Comparison of ENCODE assay signal across 8 cellular contexts in the genomic region with DNA sequence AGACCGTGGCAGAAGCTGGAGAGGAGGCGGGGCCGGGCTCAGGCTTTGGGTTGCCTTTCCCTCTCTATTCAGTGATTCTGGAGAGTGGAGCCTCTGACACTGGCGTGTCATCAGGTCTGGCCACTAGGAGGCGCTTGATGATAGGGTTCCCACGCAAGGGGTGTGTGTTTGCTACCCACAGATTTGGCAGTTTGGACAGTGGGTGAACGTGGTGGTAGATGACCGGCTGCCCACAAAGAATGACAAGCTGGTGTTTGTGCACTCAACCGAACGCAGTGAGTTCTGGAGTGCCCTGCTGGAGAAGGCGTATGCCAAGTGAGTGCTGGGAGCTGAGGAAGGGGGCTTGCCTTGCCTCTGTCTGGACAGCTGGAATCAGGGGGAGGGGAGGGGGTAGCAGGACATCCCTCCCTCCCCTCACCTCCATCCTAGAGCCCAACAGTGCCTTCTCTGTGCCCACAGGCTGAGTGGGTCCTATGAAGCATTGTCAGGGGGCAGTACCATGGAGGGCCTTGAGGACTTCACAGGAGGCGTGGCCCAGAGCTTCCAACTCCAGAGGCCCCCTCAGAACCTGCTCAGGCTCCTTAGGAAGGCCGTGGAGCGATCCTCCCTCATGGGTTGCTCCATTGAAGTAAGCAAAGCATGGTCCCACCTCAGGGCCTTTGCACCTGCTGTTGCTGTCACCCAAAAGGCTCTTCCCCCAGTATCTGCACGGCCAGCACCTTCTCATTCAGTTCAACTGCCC. TPM values are rescaled to one million over a fixed set of nuclear protein-coding genes. Genes with fewer than 3 reads are reported as not detected.
A peak's percentile ranks its signal among the peaks of the same experiment; 100 is the strongest.
DNase-seq lines count a peak whose midpoint lies in the region; ATAC-seq and TF ChIP-seq lines count a peak whose summit lies in the region.

No MANE protein-coding gene starts in this region.

- 26 to 28% methylated on average over 14 to 15 of the region's 15 CpGs for WGBS in GM23248 (ENCODE audit: low coverage in 1 of 2, low lambda C conversion rate in 2 of 2, missing lambda C conversion rate in 2 of 2), 2 experiments
- 27% methylated on average over 15 of the region's 15 CpGs for WGBS in heart right ventricle, 2 donors

- H4K20me1 ChIP-seq in GM23248 (ENCODE audit: insufficient read depth) = no peaks in the 10 kb centered on the region
- no peaks in the 10 kb centered on the region for H4K20me1 ChIP-seq in SU-DHL-6 (ENCODE audit: low read depth, low read length)

- no peaks in the 10 kb centered on the region for H3K9me2 ChIP-seq in GM23248 (ENCODE audit: insufficient read depth)
- no peaks in the 10 kb centered on the region for H3K9me2 ChIP-seq in SU-DHL-6 (replicated peaks; ENCODE audit: insufficient read depth, low read length)

- H3K4me1 Mint-ChIP-seq in activated naive CD8-positive, alpha-beta T cell treated with anti-CD3 and anti-CD28 coated beads, Interleukin-2, amount 10 ng/mL, durations not matched to agents 7 days and 5 days = peaks cover 16% of the 10 kb centered on the region

- POLR2A ChIA-PET in activated naive CD8-positive, alpha-beta T cell treated with anti-CD3 and anti-CD28 coated beads, Interleukin-2, amount 10 ng/mL, durations not matched to agents 7 days and 5 days (lab: Charles Lee) = interaction anchor here (1.0 to 1.5 kb wide), 2 partner anchors 74 to 82 kb away, joined by 5 to 6 read pairs; a partner anchor contains a TSS

- no peak overlapping the region for H3K4me3 Mint-ChIP-seq in activated naive CD8-positive, alpha-beta T cell treated with anti-CD3 and anti-CD28 coated beads, Interleukin-2, amount 10 ng/mL, durations not matched to agents 7 days and 5 days

- H3K4me2 ChIP-seq in GM23248 (ENCODE audit: unreplicated experiment) = no peak overlapping the region
- H3K4me2 ChIP-seq in SU-DHL-6 (ENCODE audit: low read depth, low read length, poor library complexity, severe bottlenecking) = no peak overlapping the region

- H3K9me3 ChIP-seq in GM23248 (ENCODE audit: low read depth) (no peaks in the 10 kb centered on the region), SU-DHL-6 (ENCODE audit: insufficient read depth, low read length) (no peaks in the 10 kb centered on the region), heart right ventricle (no peaks in the 10 kb centered on the region)

- ATAC-seq in activated naive CD8-positive, alpha-beta T cell treated with anti-CD3 and anti-CD28 coated beads, Interleukin-2, amount 10 ng/mL, durations not matched to agents 7 days and 5 days (ENCODE audit: low read depth) = peak; percentile 79
- peak; percentile 85 to 95 (median 93) for ATAC-seq in heart right ventricle

- no peaks in the 10 kb centered on the region for H3K36me3 Mint-ChIP-seq in activated naive CD8-positive, alpha-beta T cell treated with anti-CD3 and anti-CD28 coated beads, Interleukin-2, amount 10 ng/mL, durations not matched to agents 7 days and 5 days

- peaks cover 9% of the 10 kb centered on the region for H3F3A ChIP-seq in GM23248 (ENCODE audit: insufficient read depth)
- no peaks in the 10 kb centered on the region for H3F3A ChIP-seq in SU-DHL-6 (ENCODE audit: insufficient read depth)

- no peak overlapping the region for H3K4me3 ChIP-seq in GM23248
- no peak overlapping the region for H3K4me3 ChIP-seq in SU-DHL-6 (ENCODE audit: insufficient read depth, low read length, poor library complexity, severe bottlenecking)
- H3K4me3 ChIP-seq in heart right ventricle = no peak overlapping the region
- no peak overlapping the region for H3K4me3 ChIP-seq in retinal pigment epithelial cell (ENCODE audit: low read length)

- peak; percentile 19 for DNase-seq in DMS79 (lab: John Stamatoyannopoulos, UW)
- DNase-seq in GM23248 = peak; percentile 88
- peak; percentile 86 for DNase-seq in NAMALWA (ENCODE audit: low spot score)
- peak; percentile 77 for DNase-seq in activated naive CD8-positive, alpha-beta T cell treated with anti-CD3 and anti-CD28 coated beads, Interleukin-2, amount 10 ng/mL, durations not matched to agents 7 days and 5 days
- DNase-seq in heart right ventricle = peak; percentile 85 to 88
- DNase-seq in retinal pigment epithelial cell (ENCODE audit: low read depth) = peak; percentile 10
- no peak for DNase-seq in cortex of kidney (lab: John Stamatoyannopoulos, UW)

- H3K4me1 ChIP-seq in GM23248 (ENCODE audit: insufficient read depth) (peaks cover 8% of the 10 kb centered on the region), heart right ventricle (peaks cover 3 to 34% (median 15%) of the 10 kb centered on the region in 9 donors)

- H3K9me3 Mint-ChIP-seq in activated naive CD8-positive, alpha-beta T cell treated with anti-CD3 and anti-CD28 coated beads, Interleukin-2, amount 10 ng/mL, durations not matched to agents 7 days and 5 days = no peaks in the 10 kb centered on the region

- TF ChIP-seq CTCF in SU-DHL-6 (IDR thresholded peaks at IDR 0.05; ENCODE audit: insufficient read depth, low read length, poor library complexity, severe bottlenecking) (peak; percentile 100), heart right ventricle (IDR thresholded peaks at IDR 0.05) (peak; percentile 83 to 95 (median 93)), retinal pigment epithelial cell (conservative IDR thresholded peaks at IDR 0.05; ENCODE audit: low read depth, low read length) (peak; percentile 92)

- in situ Hi-C loops in GM23248 (cut with MboI) = no loop called here

- H3K9ac ChIP-seq in GM23248 = no peak overlapping the region
- H3K9ac ChIP-seq in SU-DHL-6 (ENCODE audit: low read length) = no peak overlapping the region

- H3K79me2 ChIP-seq in GM23248 (ENCODE audit: insufficient read depth) (no peaks in the 10 kb centered on the region), SU-DHL-6 (ENCODE audit: insufficient read depth, low read length) (no peaks in the 10 kb centered on the region)

- peaks cover 23% of the 10 kb centered on the region for H3K27me3 Mint-ChIP-seq in activated naive CD8-positive, alpha-beta T cell treated with anti-CD3 and anti-CD28 coated beads, Interleukin-2, amount 10 ng/mL, durations not matched to agents 7 days and 5 days

- H3K36me3 ChIP-seq in GM23248 (ENCODE audit: low read depth) (no peaks in the 10 kb centered on the region), SU-DHL-6 (ENCODE audit: low read length) (no peaks in the 10 kb centered on the region), heart right ventricle (no peaks in the 10 kb centered on the region)

- H3K27ac Mint-ChIP-seq in activated naive CD8-positive, alpha-beta T cell treated with anti-CD3 and anti-CD28 coated beads, Interleukin-2, amount 10 ng/mL, durations not matched to agents 7 days and 5 days = peak overlapping the region; percentile 13

- H2AFZ ChIP-seq in GM23248 (0 out of 2 replicates have a peak overlapping the region, but pooled peaks have one; percentile 42), SU-DHL-6 (ENCODE audit: low read depth, low read length, severe bottlenecking) (no peak overlapping the region)

- H3K27me3 ChIP-seq in GM23248 (replicated peaks; ENCODE audit: insufficient read depth) (no peaks in the 10 kb centered on the region), SU-DHL-6 (ENCODE audit: low read length) (no peaks in the 10 kb centered on the region), heart right ventricle (no peaks in the 10 kb centered on the region)

- intact Hi-C loops in heart right ventricle (cut with DNase I) = loop anchor here (1.0 to 10.0 kb wide), 12 partner anchors 44 to 166 kb away; a partner anchor contains a TSS

- H3K27ac ChIP-seq in GM23248 = no peak overlapping the region
- H3K27ac ChIP-seq in SU-DHL-6 (ENCODE audit: low read depth, low read length) = no peak overlapping the region
- no peak overlapping the region for H3K27ac ChIP-seq in heart right ventricle

RNA-seq across cellular contexts. Expression of a gene that starts 14.3 kb away (rescaled TPM):
- under 0.01 TPM in 1 of 2 replicates, not detected in the other for total RNA-seq in GM23248 (2014; rRNA removed; shearing (Covaris generic))
- polyA plus RNA-seq in GM23248 (2016; fragmentation: Nextera tagmentation; extraction: Ambion mirVana) = not detected in 2 replicates
- total RNA-seq in activated naive CD8-positive, alpha-beta T cell treated with anti-CD3 and anti-CD28 coated beads, Interleukin-2, amount 10 ng/mL, durations not matched to agents 7 days and 5 days = not detected
- under 1 TPM in 6 of 10 donors, not detected in 4; 0.09 to 0.72 (median 0.24) TPM for total RNA-seq in heart right ventricle
- under 1 TPM; 0.32 to 0.37 TPM for polyA plus RNA-seq in heart right ventricle

RNA-seq across cellular contexts. Expression of a gene that starts 43.8 kb away (rescaled TPM):
- total RNA-seq in GM23248 (2014; rRNA removed; shearing (Covaris generic)) = not detected in 2 replicates
- polyA plus RNA-seq in GM23248 (2016; fragmentation: Nextera tagmentation; extraction: Ambion mirVana) (not detected in 2 replicates), heart right ventricle (under 1 TPM in 1 of 2 donors, not detected in 1; 0.91 TPM)
- not detected for total RNA-seq in activated naive CD8-positive, alpha-beta T cell treated with anti-CD3 and anti-CD28 coated beads, Interleukin-2, amount 10 ng/mL, durations not matched to agents 7 days and 5 days
- 1 to 10 TPM in 2 of 10 donors, under 1 TPM in 3, not detected in 5; 0.41 to 2.3 (median 0.86) TPM for total RNA-seq in heart right ventricle

RNA-seq across cellular contexts. Expression of a gene that starts 45.6 kb away (rescaled TPM):
- 29.0 and 43.2 TPM in 2 replicates for total RNA-seq in GM23248 (2014; rRNA removed; shearing (Covaris generic))
- polyA plus RNA-seq in GM23248 (2016; fragmentation: Nextera tagmentation; extraction: Ambion mirVana) (14.1 and 14.3 TPM in 2 replicates), heart right ventricle (10 to 100 TPM; 20.3 to 37.4 TPM)
- total RNA-seq in activated naive CD8-positive, alpha-beta T cell treated with anti-CD3 and anti-CD28 coated beads, Interleukin-2, amount 10 ng/mL, durations not matched to agents 7 days and 5 days = 10 to 100 TPM; 20.8 to 21.8 TPM
- total RNA-seq in heart right ventricle = 10 to 100 TPM; 32.2 to 67.1 (median 37.6) TPM

RNA-seq across cellular contexts. Expression of a gene that starts 45.7 kb away (rescaled TPM):
- 47.6 and 64.7 TPM in 2 replicates for total RNA-seq in GM23248 (2014; rRNA removed; shearing (Covaris generic))
- 91.2 and 98.0 TPM in 2 replicates for polyA plus RNA-seq in GM23248 (2016; fragmentation: Nextera tagmentation; extraction: Ambion mirVana)
- 10 to 100 TPM; 44.1 to 51.6 TPM for total RNA-seq in activated naive CD8-positive, alpha-beta T cell treated with anti-CD3 and anti-CD28 coated beads, Interleukin-2, amount 10 ng/mL, durations not matched to agents 7 days and 5 days
- total RNA-seq in heart right ventricle = 10 to 100 TPM; 35.1 to 51.5 (median 41.4) TPM
- polyA plus RNA-seq in heart right ventricle = 10 to 100 TPM; 29.9 to 89.7 TPM

RNA-seq across cellular contexts. Expression of a gene that starts 50.5 kb away (rescaled TPM):
- 12.2 and 17.1 TPM in 2 replicates for total RNA-seq in GM23248 (2014; rRNA removed; shearing (Covaris generic))
- 18.4 and 19.2 TPM in 2 replicates for polyA plus RNA-seq in GM23248 (2016; fragmentation: Nextera tagmentation; extraction: Ambion mirVana)
- 10 to 100 TPM; 22.5 to 24.0 TPM for total RNA-seq in activated naive CD8-positive, alpha-beta T cell treated with anti-CD3 and anti-CD28 coated beads, Interleukin-2, amount 10 ng/mL, durations not matched to agents 7 days and 5 days
- total RNA-seq in heart right ventricle = 100 to 1,000 TPM; 104 to 198 (median 146) TPM
- 10 to 100 TPM; 46.3 to 90.9 TPM for polyA plus RNA-seq in heart right ventricle
